ENCODE assay signal across 13 cellular contexts in genomic region chr13:111957913-111958450, GRCh38.
DNase-seq lines count a peak whose midpoint lies in the region; ATAC-seq and TF ChIP-seq lines count a peak whose summit lies in the region.
"Had no signal": no experiment of that assay in that cellular context is flagged by ENCODE, and none has a peak within 500 bp of the region (broad histone marks: within the 10 kb centered on the region; RNA-seq: fewer than 3 reads in every experiment).

No MANE protein-coding gene starts in this region.

- no peak overlapping the region for H3K27ac Mint-ChIP-seq in endodermal cell
- H3K27ac Mint-ChIP-seq: B cell; CD8-positive, alpha-beta T cell had no signal

- TF ChIP-seq CTCF in endodermal cell (conservative IDR thresholded peaks at IDR 0.05) = no peak
- no peak for TF ChIP-seq CTCF in neural cell (IDR thresholded peaks at IDR 0.05; ENCODE audit: poor library complexity, severe bottlenecking)

- no peaks in the 10 kb centered on the region for H3F3A ChIP-seq in neural cell (ENCODE audit: insufficient read depth, low read length, poor library complexity, severe bottlenecking)

- WGBS in endodermal cell (ENCODE audit: insufficient coverage in 1 of 2, insufficient read length in 1 of 2), 2 experiments = 91 to 95% methylated on average over 13 to 14 of the region's 14 CpGs

- H3K27ac ChIP-seq in endodermal cell (ENCODE audit: low read depth, low read length) (no peak overlapping the region), neural cell (ENCODE audit: low read length) (peak overlapping the region; percentile 42)
- H3K27ac ChIP-seq: BLaER1 treated with 17β-estradiol and CSF1 and Interleukin-3, amounts not matched to agents 10 nM and 100 nM; GM23248 had no signal

- H3K36me3 Mint-ChIP-seq in endodermal cell (ENCODE audit: low read depth) = no peaks in the 10 kb centered on the region
- H3K36me3 Mint-ChIP-seq: CD8-positive, alpha-beta T cell had no signal

- H3K4me1 Mint-ChIP-seq in endodermal cell = peaks cover 18% of the 10 kb centered on the region
- H3K4me1 Mint-ChIP-seq: B cell had no signal

- TF ChIP-seq RAD21 in neural cell (conservative IDR thresholded peaks at IDR 0.05) = no peak

- H3K36me3 ChIP-seq in endodermal cell (ENCODE audit: control insufficient read depth, insufficient read depth, low read length) = no peaks in the 10 kb centered on the region
- H3K36me3 ChIP-seq in neural cell (ENCODE audit: insufficient read depth, low read length) = no peaks in the 10 kb centered on the region
- H3K36me3 ChIP-seq: BLaER1 treated with 17β-estradiol and CSF1 and Interleukin-3, amounts not matched to agents 10 nM and 100 nM; HAP-1 had no signal

- H3K9me3 ChIP-seq in endodermal cell (ENCODE audit: control insufficient read depth, low read length) (no peaks in the 10 kb centered on the region), neural cell (ENCODE audit: low read length) (no peaks in the 10 kb centered on the region)
- H3K9me3 ChIP-seq: HAP-1 had no signal

- no peak overlapping the region for H3K4me3 ChIP-seq in endodermal cell (ENCODE audit: low read length)
- no peak overlapping the region for H3K4me3 ChIP-seq in neural cell (ENCODE audit: low read length)
- H3K4me3 ChIP-seq: BLaER1 treated with 17β-estradiol and CSF1 and Interleukin-3, amounts not matched to agents 10 nM and 100 nM; GM23248; HAP-1 had no signal

- H2AFZ ChIP-seq in neural cell (ENCODE audit: low read depth, low read length) = no peak overlapping the region
- H2AFZ ChIP-seq: GM23248 had no signal

- H3K79me2 ChIP-seq in neural cell (replicated peaks; ENCODE audit: insufficient read depth, low read length) = no peaks in the 10 kb centered on the region

- H3K27me3 ChIP-seq in endodermal cell (ENCODE audit: control insufficient read depth, insufficient read depth, low read length, poor library complexity, severe bottlenecking) (no peaks in the 10 kb centered on the region), neural cell (ENCODE audit: insufficient read depth, low read depth, low read length) (no peaks in the 10 kb centered on the region)

- H3K4me2 ChIP-seq in neural cell (ENCODE audit: low read length) = no peak overlapping the region
- H3K4me2 ChIP-seq: BLaER1 treated with 17β-estradiol and CSF1 and Interleukin-3, amounts not matched to agents 10 nM and 100 nM had no signal

- no peak overlapping the region for H3K4me3 Mint-ChIP-seq in endodermal cell
- H3K4me3 Mint-ChIP-seq: B cell; CD8-positive, alpha-beta T cell had no signal

- peaks cover 3% of the 10 kb centered on the region for H3K27me3 Mint-ChIP-seq in endodermal cell (ENCODE audit: insufficient read depth)
- H3K27me3 Mint-ChIP-seq: B cell had no signal

- H4K20me1 ChIP-seq in neural cell (ENCODE audit: insufficient read depth) = no peaks in the 10 kb centered on the region

- peak; percentile 55 for TF ChIP-seq EP300 in neural cell (conservative IDR thresholded peaks at IDR 0.05; ENCODE audit: poor library complexity, severe bottlenecking)

- no peaks in the 10 kb centered on the region for H3K9me3 Mint-ChIP-seq in endodermal cell
- H3K9me3 Mint-ChIP-seq: CD8-positive, alpha-beta T cell had no signal

- H3K4me1 ChIP-seq in endodermal cell (ENCODE audit: control insufficient read depth, insufficient read depth, low read length) = no peaks in the 10 kb centered on the region
- H3K4me1 ChIP-seq: HAP-1 had no signal

- ATAC-seq in left lobe of liver (no peak), GM18867 (IDR thresholded peaks at IDR 0.05; ENCODE audit: unreplicated experiment) (no peak)
- ATAC-seq: CD8-positive, alpha-beta T cell had no signal

- H3K9me2 ChIP-seq in neural cell (ENCODE audit: insufficient read depth, low read length) = no peaks in the 10 kb centered on the region

- H3K9ac ChIP-seq in endodermal cell (ENCODE audit: extremely low read depth, low read length, poor library complexity, severe bottlenecking) (no peak overlapping the region), neural cell (ENCODE audit: low read length) (no peak overlapping the region)
- H3K9ac ChIP-seq: BLaER1 treated with 17β-estradiol and CSF1 and Interleukin-3, amounts not matched to agents 10 nM and 100 nM; GM23248 had no signal

- DNase-seq in endodermal cell (peak; percentile 6), left lobe of liver (ENCODE audit: low spot score) (peak; percentile 34), NCI-H524 (lab: John Stamatoyannopoulos, UW) (no peak)
- DNase-seq in activated CD4-positive, alpha-beta T cell treated with anti-CD3 and anti-CD28 coated beads, Interleukin-2, amount 50 U/mL, for 1 hour = no peak
- DNase-seq: Calu3; CD8-positive, alpha-beta T cell; GF-D8; GM23248 had no signal

TF ChIP-seq in neural cell, 6 proteins besides CTCF, POLR2A, EP300 and RAD21:
- TF ChIP-seq POLR2AphosphoS5 (IDR thresholded peaks at IDR 0.05) (peak; percentile 79), SMC3 (conservative IDR thresholded peaks at IDR 0.05; ENCODE audit: poor library complexity) (no peak)

Comparison
In these comparisons a context has a peak if more than half of its experiments do, and no peak if none do; other contexts are left out.
1. DNase-seq: peak in endodermal cell (single experiment) and left lobe of liver (single experiment); none in NCI-H524 (0 of 2) and activated CD4-positive, alpha-beta T cell treated with anti-CD3 and anti-CD28 coated beads, Interleukin-2, amount 50 U/mL, for 1 hour (single experiment).